In the genomic region with DNA sequence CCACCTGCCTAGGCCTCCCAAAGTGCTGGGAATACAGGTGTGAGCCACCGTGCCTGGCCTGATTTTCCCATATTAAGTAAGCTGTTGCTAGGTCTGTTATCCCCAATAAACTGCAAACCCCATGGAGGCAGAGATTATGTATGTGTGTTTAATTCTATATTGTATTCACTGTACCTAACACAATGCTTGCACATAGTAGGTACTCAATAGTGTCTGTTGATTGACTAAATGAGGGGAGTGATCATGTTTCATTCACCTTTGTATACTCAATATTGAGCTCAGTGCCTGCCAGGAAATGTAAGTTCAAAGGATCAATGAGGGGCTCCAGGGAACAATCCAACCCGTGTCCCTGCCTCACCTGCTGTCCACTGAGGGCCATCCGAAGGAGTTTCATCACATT, we compare ENCODE assay signal across 2 cellular contexts.
TF ChIP-seq lines count a peak whose summit lies in the region.

No MANE protein-coding gene starts in this region.

TF ChIP-seq in HepG2, 621 proteins besides CTCF, POLR2A, EP300 and RAD21:
- TF ChIP-seq ZKSCAN1 (IDR thresholded peaks at IDR 0.05; ENCODE audit: low read length) (peak; percentile 84), KAT8 (CRISPR knock-in tag; IDR thresholded peaks at IDR 0.05) (no peak), WIZ (CRISPR knock-in tag; IDR thresholded peaks at IDR 0.05) (no peak), MEIS1 (CRISPR knock-in tag; IDR thresholded peaks at IDR 0.05; ENCODE audit: borderline replicate concordance) (no peak), SNAPC4 (CRISPR knock-in tag; IDR thresholded peaks at IDR 0.05) (no peak), SAP130 (CRISPR knock-in tag; IDR thresholded peaks at IDR 0.05; ENCODE audit: low read depth) (no peak)

TF ChIP-seq in K562, 482 proteins besides CTCF, POLR2A, EP300 and RAD21:
- TF ChIP-seq ATF1 (CRISPR knock-in tag; IDR thresholded peaks at IDR 0.05): no peak
- no peak for TF ChIP-seq ATF1 (tag; IDR thresholded peaks at IDR 0.05)
- TF ChIP-seq ZKSCAN1 (IDR thresholded peaks at IDR 0.05; ENCODE audit: low read depth, low read length): peak; percentile 54; the same call in 1 of the 2 replicates
TF ChIP-seq in K562: peak in this region for 1.
